11 cellular contexts compared by ENCODE assay signal in genomic region chr2:58032016-58032750, GRCh38. TPM values are rescaled to one million over a fixed set of nuclear protein-coding genes. Genes with fewer than 3 reads are reported as not detected.
DNase-seq lines count a peak whose midpoint lies in the region; ATAC-seq, FAIRE-seq and TF ChIP-seq lines count a peak whose summit lies in the region.
"Had no signal": no experiment of that assay in that cellular context is flagged by ENCODE, and none has a peak within 500 bp of the region (broad histone marks: within the 10 kb centered on the region; RNA-seq: fewer than 3 reads in every experiment).

No MANE protein-coding gene starts in this region.

- H3K27ac ChIP-seq in kidney (ENCODE audit: low read depth in 2 of 2, low read length in 2 of 2) (no peak overlapping the region), ascending aorta (no peak overlapping the region)

- TF ChIP-seq CTCF in kidney (IDR thresholded peaks at IDR 0.05; ENCODE audit: borderline replicate concordance, extremely low read depth, insufficient read depth) = no peak
- TF ChIP-seq CTCF in ascending aorta (IDR thresholded peaks at IDR 0.05) = no peak

- no peak for FAIRE-seq in kidney (lab: Jason Lieb, UNC)

- no peaks in the 10 kb centered on the region for H3K27me3 Mint-ChIP-seq in memory B cell

- H3K9me3 ChIP-seq in kidney (ENCODE audit: control insufficient read depth in 1 of 2, low read length in 2 of 2) (no peaks in the 10 kb centered on the region), ascending aorta (no peaks in the 10 kb centered on the region)

- TF ChIP-seq POLR2A in GM19099 (IDR thresholded peaks at IDR 0.05; ENCODE audit: extremely low read depth, insufficient read length, low read depth) = peak; percentile 16

- H3K27ac Mint-ChIP-seq in memory B cell = peak overlapping the region; percentile 89

- peak; percentile 55 to 73 for DNase-seq in Kasumi-1 (lab: John Stamatoyannopoulos, UW)
- peak; percentile 32 to 50 for DNase-seq in memory B cell (ENCODE audit: low spot score in 2 of 2)
- DNase-seq in kidney = no peak
- no peak for DNase-seq in NCI-H1694 (lab: John Stamatoyannopoulos, UW)
- no peak for DNase-seq in NCI-H510A treated with DMSO at 0.1 percent for 48 hours (lab: John Stamatoyannopoulos, UW)
- DNase-seq in ascending aorta (ENCODE audit: low spot score in 2 of 2) = no peak
- DNase-seq: amygdala, head of caudate nucleus, T-helper 2 cell had no signal

- H3K27me3 ChIP-seq in ascending aorta = no peaks in the 10 kb centered on the region

- intact Hi-C loops in kidney (cut with DNase I) = no loop called here
- intact Hi-C loops in ascending aorta (cut with DNase I) = no loop called here

- H3K4me3 ChIP-seq in kidney (ENCODE audit: low read length in 2 of 2) (no peak overlapping the region), ascending aorta (no peak overlapping the region)

- no peak overlapping the region for H3K9ac ChIP-seq in kidney (ENCODE audit: low read length in 2 of 2)

- peak overlapping the region; percentile 50 for H3K4me3 Mint-ChIP-seq in memory B cell

- H3K36me3 ChIP-seq in kidney (ENCODE audit: control insufficient read depth in 1 of 2, insufficient read depth in 2 of 2, low read length in 2 of 2) = no peaks in the 10 kb centered on the region
- no peaks in the 10 kb centered on the region for H3K36me3 ChIP-seq in ascending aorta

- peaks cover 32% of the 10 kb centered on the region for H3K4me1 Mint-ChIP-seq in memory B cell

- no peaks in the 10 kb centered on the region for H3K9me3 Mint-ChIP-seq in memory B cell

- peak; percentile 73 for ATAC-seq in HG02763 (IDR thresholded peaks at IDR 0.05; ENCODE audit: unreplicated experiment)
- peak; percentile 98 for ATAC-seq in memory B cell (ENCODE audit: low read depth)

- H3K4me1 ChIP-seq in kidney (ENCODE audit: control insufficient read depth in 1 of 2, insufficient read depth in 1 of 2, low read depth in 1 of 2, low read length in 2 of 2) (no peaks in the 10 kb centered on the region), ascending aorta (no peaks in the 10 kb centered on the region)

- H3K36me3 Mint-ChIP-seq in memory B cell = peaks cover 5% of the 10 kb centered on the region

RNA-seq across cellular contexts. Expression of gene VRK2, which starts 14.4 kb away (rescaled TPM):
- 26.5 TPM for total RNA-seq in kidney
- 7.2 TPM for polyA plus RNA-seq in kidney (ENCODE audit: insufficient read depth, low read depth, low replicate concordance)
- total RNA-seq in ascending aorta = 15.8 TPM

Comparison
In these comparisons a context has a peak if more than half of its experiments do, and no peak if none do; other contexts are left out.
1. DNase-seq: peak in Kasumi-1 (2 of 2) and memory B cell (2 of 2); none in kidney (single experiment), NCI-H1694 (single experiment), NCI-H510A treated with DMSO at 0.1 percent for 48 hours (single experiment) and ascending aorta (0 of 2).